8 cellular contexts compared by ENCODE assay signal in the genomic region with DNA sequence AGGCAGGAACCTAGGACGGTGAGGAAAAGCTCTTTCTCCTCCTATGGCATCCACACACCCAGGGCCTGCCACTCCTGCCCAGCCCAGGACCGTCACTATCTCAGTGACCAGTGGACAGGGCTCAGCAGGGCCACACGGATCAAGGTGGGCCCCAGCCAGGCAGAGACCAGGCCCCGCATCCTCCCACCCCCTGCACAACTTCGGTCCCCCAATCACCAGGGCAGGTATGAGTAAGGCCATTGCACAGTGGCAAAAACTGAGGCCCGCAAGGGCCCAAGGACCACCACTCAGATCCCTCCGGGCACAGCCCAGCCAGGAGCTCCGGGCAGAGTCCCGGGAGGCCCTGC. TPM values are rescaled to one million over a fixed set of nuclear protein-coding genes. Genes with fewer than 3 reads are reported as not detected.
A peak's percentile ranks its signal among the peaks of the same experiment; 100 is the strongest.
DNase-seq lines count a peak whose midpoint lies in the region; ATAC-seq and TF ChIP-seq lines count a peak whose summit lies in the region.

No MANE protein-coding gene starts in this region.

- DNase-seq in stimulated activated naive CD8-positive, alpha-beta T cell treated with anti-CD3 and anti-CD28 coated beads, Interleukin-15, Interleukin-2, amounts not matched to agents 100 U/mL and 50 U/mL, for 24 hours, result no peak
- no peak for DNase-seq in stimulated activated naive CD8-positive, alpha-beta T cell treated with anti-CD3 and anti-CD28 coated beads, Interleukin-15, amount 100 ng/mL, for 72 hours
- DNase-seq in body of pancreas, result no peak
- DNase-seq in activated CD4-positive, alpha-beta T cell treated with anti-CD3 and anti-CD28 coated beads, Interleukin-2, amount 50 U/mL, for 48 hours, result no peak

- no peaks in the 10 kb centered on the region for H3K36me3 Mint-ChIP-seq in nephron (ENCODE audit: low read depth)

- no peak for TF ChIP-seq POLR2A in body of pancreas (IDR thresholded peaks at IDR 0.05)

- peak overlapping the region in 1 of 2 donors; percentile 19 for H3K27ac Mint-ChIP-seq in stimulated activated naive CD8-positive, alpha-beta T cell treated with anti-CD3 and anti-CD28 coated beads, Interleukin-15, amount 100 ng/mL, for 72 hours
- no peak overlapping the region for H3K27ac Mint-ChIP-seq in nephron

- H3K4me3 ChIP-seq in body of pancreas, result no peak overlapping the region

- H3K27me3 Mint-ChIP-seq in stimulated activated naive CD8-positive, alpha-beta T cell treated with anti-CD3 and anti-CD28 coated beads, Interleukin-15, amount 100 ng/mL, for 72 hours, result peaks cover 14% of the 10 kb centered on the region
- H3K27me3 Mint-ChIP-seq in nephron (ENCODE audit: low read depth), result peaks cover 35% of the 10 kb centered on the region

- H3K27ac ChIP-seq in body of pancreas, result no peak overlapping the region

- peaks cover 12% of the 10 kb centered on the region for H3K4me1 ChIP-seq in body of pancreas

- peak overlapping the region in 1 of 2 donors; percentile 53 for H3K4me3 Mint-ChIP-seq in stimulated activated naive CD8-positive, alpha-beta T cell treated with anti-CD3 and anti-CD28 coated beads, Interleukin-15, amount 100 ng/mL, for 72 hours
- H3K4me3 Mint-ChIP-seq in nephron, result peak overlapping the region; percentile 38 to 56 (median 47)

- TF ChIP-seq CTCF in nephron (IDR thresholded peaks at IDR 0.05; ENCODE audit: unreplicated experiment in 3 of 3) (no peak), body of pancreas (IDR thresholded peaks at IDR 0.05) (no peak)

- no peaks in the 10 kb centered on the region for H3K9me3 Mint-ChIP-seq in stimulated activated naive CD8-positive, alpha-beta T cell treated with anti-CD3 and anti-CD28 coated beads, Interleukin-15, amount 100 ng/mL, for 72 hours
- no peaks in the 10 kb centered on the region for H3K9me3 Mint-ChIP-seq in nephron

- WGBS in body of pancreas, 2 donors, result 75 to 96% methylated on average over 4 to 8 of the region's 9 CpGs

- intact Hi-C loops in body of pancreas (cut with DNase I), result no loop called here

- peaks cover 6% of the 10 kb centered on the region for H3K4me1 Mint-ChIP-seq in stimulated activated naive CD8-positive, alpha-beta T cell treated with anti-CD3 and anti-CD28 coated beads, Interleukin-15, amount 100 ng/mL, for 72 hours
- no peaks in the 10 kb centered on the region for H3K4me1 Mint-ChIP-seq in nephron

- no peaks in the 10 kb centered on the region for H3K9me3 ChIP-seq in body of pancreas

- ATAC-seq in stimulated activated naive CD8-positive, alpha-beta T cell treated with anti-CD3 and anti-CD28 coated beads, Interleukin-15, Interleukin-2, amounts not matched to agents 100 U/mL and 50 U/mL, for 24 hours, result peak; percentile 1
- ATAC-seq in stimulated activated naive CD8-positive, alpha-beta T cell treated with anti-CD3 and anti-CD28 coated beads, Interleukin-15, amount 100 ng/mL, for 72 hours, result no peak
- ATAC-seq in esophagus mucosa (peak; percentile 20), body of pancreas (no peak), HG02623 (IDR thresholded peaks at IDR 0.05; ENCODE audit: unreplicated experiment) (no peak), GM21390 (IDR thresholded peaks at IDR 0.05; ENCODE audit: unreplicated experiment) (no peak)

- H3K27me3 ChIP-seq in body of pancreas, result no peaks in the 10 kb centered on the region

- no peaks in the 10 kb centered on the region for H3K36me3 ChIP-seq in body of pancreas (replicated peaks in 1 of 2; ENCODE audit: insufficient read depth in 1 of 2, low read depth in 2 of 2)

RNA-seq across cellular contexts. Expression of a gene that starts 30.3 kb away (rescaled TPM):
- total RNA-seq in esophagus mucosa (104 TPM), body of pancreas (10 to 100 TPM; 22.8 to 40.9 TPM)

Comparison
In these comparisons a context has a peak if more than half of its experiments do, and no peak if none do; other contexts are left out.
1. ATAC-seq: peak in stimulated activated naive CD8-positive, alpha-beta T cell treated with anti-CD3 and anti-CD28 coated beads, Interleukin-15, Interleukin-2, amounts not matched to agents 100 U/mL and 50 U/mL, for 24 hours (single experiment) and esophagus mucosa (single experiment); none in stimulated activated naive CD8-positive, alpha-beta T cell treated with anti-CD3 and anti-CD28 coated beads, Interleukin-15, amount 100 ng/mL, for 72 hours (single experiment), body of pancreas (single experiment), HG02623 (single experiment) and GM21390 (single experiment).